Comparison of ENCODE assay signal across 1 cellular context in the genomic region with DNA sequence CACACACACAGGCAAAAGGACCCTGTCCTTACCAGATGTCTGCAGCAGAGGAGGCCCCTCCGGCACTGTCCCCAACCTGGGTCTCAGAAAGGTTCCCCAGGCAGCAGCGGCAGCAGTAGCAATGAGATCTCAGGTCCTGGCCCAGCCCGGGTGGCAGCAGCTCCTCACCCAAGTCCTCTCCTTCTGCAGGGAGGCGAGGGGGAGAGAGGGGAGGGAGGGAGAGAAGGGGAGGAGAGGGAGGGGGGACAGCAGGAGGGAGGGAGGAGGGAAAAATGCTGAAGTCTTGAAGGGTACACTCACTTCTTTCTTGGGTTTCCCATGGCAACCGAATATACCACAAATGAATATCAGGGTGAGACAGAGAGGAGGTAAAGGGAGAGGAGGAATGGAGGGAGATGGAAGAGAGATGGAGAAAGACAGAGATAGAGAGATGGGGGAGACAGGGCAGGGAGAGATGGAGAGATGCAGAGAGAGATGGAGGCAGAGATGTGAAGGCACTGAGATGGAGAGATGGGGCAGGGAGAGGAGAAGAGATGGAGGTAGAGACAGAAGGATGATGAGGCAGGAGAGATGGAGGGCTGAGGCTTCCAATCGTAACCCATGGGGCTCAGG.
A peak's percentile ranks its signal among the peaks of the same experiment; 100 is the strongest.
TF ChIP-seq lines count a peak whose summit lies in the region.

No MANE protein-coding gene starts in this region.

TF ChIP-seq in K562, 482 proteins besides CTCF, POLR2A, EP300 and RAD21 (continued from another document):
- TF ChIP-seq, protein P1, sequence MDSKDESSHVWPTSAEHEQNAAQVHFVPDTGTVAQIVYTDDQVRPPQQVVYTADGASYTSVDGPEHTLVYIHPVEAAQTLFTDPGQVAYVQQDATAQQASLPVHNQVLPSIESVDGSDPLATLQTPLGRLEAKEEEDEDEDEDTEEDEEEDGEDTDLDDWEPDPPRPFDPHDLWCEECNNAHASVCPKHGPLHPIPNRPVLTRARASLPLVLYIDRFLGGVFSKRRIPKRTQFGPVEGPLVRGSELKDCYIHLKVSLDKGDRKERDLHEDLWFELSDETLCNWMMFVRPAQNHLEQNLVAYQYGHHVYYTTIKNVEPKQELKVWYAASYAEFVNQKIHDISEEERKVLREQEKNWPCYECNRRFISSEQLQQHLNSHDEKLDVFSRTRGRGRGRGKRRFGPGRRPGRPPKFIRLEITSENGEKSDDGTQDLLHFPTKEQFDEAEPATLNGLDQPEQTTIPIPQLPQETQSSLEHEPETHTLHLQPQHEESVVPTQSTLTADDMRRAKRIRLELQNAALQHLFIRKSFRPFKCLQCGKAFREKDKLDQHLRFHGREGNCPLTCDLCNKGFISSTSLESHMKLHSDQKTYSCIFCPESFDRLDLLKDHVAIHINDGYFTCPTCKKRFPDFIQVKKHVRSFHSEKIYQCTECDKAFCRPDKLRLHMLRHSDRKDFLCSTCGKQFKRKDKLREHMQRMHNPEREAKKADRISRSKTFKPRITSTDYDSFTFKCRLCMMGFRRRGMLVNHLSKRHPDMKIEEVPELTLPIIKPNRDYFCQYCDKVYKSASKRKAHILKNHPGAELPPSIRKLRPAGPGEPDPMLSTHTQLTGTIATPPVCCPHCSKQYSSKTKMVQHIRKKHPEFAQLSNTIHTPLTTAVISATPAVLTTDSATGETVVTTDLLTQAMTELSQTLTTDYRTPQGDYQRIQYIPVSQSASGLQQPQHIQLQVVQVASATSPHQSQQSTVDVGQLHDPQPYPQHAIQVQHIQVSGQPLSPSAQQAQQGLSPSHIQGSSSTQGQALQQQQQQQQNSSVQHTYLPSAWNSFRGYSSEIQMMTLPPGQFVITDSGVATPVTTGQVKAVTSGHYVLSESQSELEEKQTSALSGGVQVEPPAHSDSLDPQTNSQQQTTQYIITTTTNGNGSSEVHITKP (IDR thresholded peaks at IDR 0.05; ENCODE audit: partially characterized antibody): peak; percentile 16
- TF ChIP-seq RFX1 (IDR thresholded peaks at IDR 0.05): peak; percentile 49; the same call in 1 of the 2 replicates
TF ChIP-seq in K562: peak in this region for 2.
